8 cellular contexts compared by ENCODE assay signal in genomic region chr10:5813341-5814109, GRCh38. TPM values are rescaled to one million over a fixed set of nuclear protein-coding genes. Genes with fewer than 3 reads are reported as not detected.
A peak's percentile ranks its signal among the peaks of the same experiment; 100 is the strongest.
DNase-seq lines count a peak whose midpoint lies in the region; ATAC-seq and TF ChIP-seq lines count a peak whose summit lies in the region.

TSS of gene GDI2 (minus strand) at chr10:5813434. CDS start at chr10:5813258, 176 bp downstream.

- peak; percentile 69 for ATAC-seq in HG02884 (IDR thresholded peaks at IDR 0.05; ENCODE audit: unreplicated experiment)
- ATAC-seq in heart left ventricle: peak; percentile 98 to 99 (median 99)

- H3K4me3 ChIP-seq in adrenal gland (peak within 1 kb of the TSS; percentile 83 to 99 (median 98)), heart left ventricle (peak within 1 kb of the TSS; percentile 47 to 99 (median 94)), transverse colon (peak within 1 kb of the TSS; percentile 76 to 97 (median 94))

- H3K27ac ChIP-seq in adrenal gland (peak within 1 kb of the TSS; percentile 94 to 99 (median 97)), heart left ventricle (peak within 1 kb of the TSS; percentile 91 to 100 (median 98)), transverse colon (peak within 1 kb of the TSS; percentile 98 to 100 (median 100))

- intact Hi-C loops in adrenal gland (cut with DNase I): loop anchor here in 1 of 2 donors (10.0 kb wide), 1 partner anchor 51 kb away; no protein-coding TSS in a partner anchor
- intact Hi-C loops in heart left ventricle (cut with DNase I): loop anchor here in 8 of 10 donors (1.0 to 10.0 kb wide), 9 partner anchors 59 to 129 kb away; partner anchors contain the start of genes FBH1 (in 3 of the 8), TASOR2 (in 3 of the 8) and ANKRD16 (in 2 of the 8)
- intact Hi-C loops in transverse colon (cut with DNase I; ENCODE audit: low total_unique reads): no loop called here

- TF ChIP-seq POLR2A in GM15510 (IDR thresholded peaks at IDR 0.05; ENCODE audit: borderline replicate concordance, extremely low read depth, insufficient read length) (peak; percentile 95), adrenal gland (IDR thresholded peaks at IDR 0.05) (peak; percentile 12 to 97), heart left ventricle (IDR thresholded peaks at IDR 0.05) (peak; percentile 34 to 89), transverse colon (IDR thresholded peaks at IDR 0.05) (peak; percentile 99)

- no peaks in the 10 kb centered on the region for H3K36me3 ChIP-seq in adrenal gland (replicated peaks in 1 of 2)
- H3K36me3 ChIP-seq in heart left ventricle: peaks cover 0 to 3% (median 0%) of the 10 kb centered on the region in 9 donors
- no peaks in the 10 kb centered on the region for H3K36me3 ChIP-seq in transverse colon

- 0% methylated on average over 44 to 77 of the region's 77 CpGs for WGBS in adrenal gland, 4 donors
- WGBS in heart left ventricle, 4 donors: 0 to 1% (median 0%) methylated on average over 48 to 77 of the region's 77 CpGs
- WGBS in transverse colon (ENCODE audit: low coverage in 1 of 2), 2 donors: 0 to 1% methylated on average over 9 to 59 of the region's 77 CpGs

- in situ Hi-C loops in transverse colon (cut with MboI; ENCODE audit: low pct_ligation_motif_present in 1 of 4, low pct_unique_long_range_greater_than_20kb in 1 of 4, low sequenced_read_pairs in 3 of 4): loop anchor here in 1 of 4 donors (10.0 kb wide), 1 partner anchor 61 kb away; no protein-coding TSS in a partner anchor

- no peaks in the 10 kb centered on the region for H3K27me3 ChIP-seq in adrenal gland
- H3K27me3 ChIP-seq in heart left ventricle: no peaks in the 10 kb centered on the region
- H3K27me3 ChIP-seq in transverse colon: no peaks in the 10 kb centered on the region

- DNase-seq in NCI-H146 treated with DMSO at 0.1 percent for 48 hours (lab: John Stamatoyannopoulos, UW; ENCODE audit: unreplicated experiment): peak; percentile 98
- DNase-seq in T-helper 1 cell: peak; percentile 92 to 98 (median 95)
- DNase-seq in adrenal gland: peak; percentile 96 to 98 (median 97)
- DNase-seq in heart left ventricle: peak; percentile 96 to 97 (median 97)
- peak; percentile 97 for DNase-seq in pons (ENCODE audit: low spot score)
- peak; percentile 98 for DNase-seq in transverse colon

- TF ChIP-seq EP300 in transverse colon (IDR thresholded peaks at IDR 0.05; ENCODE audit: low read depth): no peak

- H3K9me3 ChIP-seq in adrenal gland (replicated peaks in 1 of 3): no peaks in the 10 kb centered on the region
- H3K9me3 ChIP-seq in heart left ventricle: no peaks in the 10 kb centered on the region
- H3K9me3 ChIP-seq in transverse colon: no peaks in the 10 kb centered on the region

- TF ChIP-seq CTCF in adrenal gland (IDR thresholded peaks at IDR 0.05) (peak in 1 of 6 experiments; percentile 18), heart left ventricle (IDR thresholded peaks at IDR 0.05) (peak in 1 of 12 donors; percentile 4), transverse colon (IDR thresholded peaks at IDR 0.05) (no peak)

- H3K4me1 ChIP-seq in adrenal gland (replicated peaks in 1 of 2) (peaks cover 23 to 49% of the 10 kb centered on the region in 2 donors), heart left ventricle (peaks cover 0 to 50% (median 37%) of the 10 kb centered on the region in 12 donors), transverse colon (peaks cover 18 to 46% (median 39%) of the 10 kb centered on the region in 4 donors)

RNA-seq across cellular contexts. Expression of gene GDI2, which starts in this region (rescaled TPM):
- 100 to 1,000 TPM; 182 to 412 (median 222) TPM for total RNA-seq in adrenal gland
- 100 to 1,000 TPM in 1 of 3 donors, 10 to 100 TPM in 2; 45.3 to 377 (median 48.2) TPM for polyA plus RNA-seq in adrenal gland
- total RNA-seq in heart left ventricle: 100 to 1,000 TPM in 7 of 9 donors, 10 to 100 TPM in 2; 92.0 to 161 (median 117) TPM
- polyA plus RNA-seq in heart left ventricle: 100 to 1,000 TPM in 1 of 2 donors, 10 to 100 TPM in 1; 20.0 to 167 TPM
- total RNA-seq in transverse colon: 100 to 1,000 TPM; 122 to 270 (median 203) TPM

Comparison
In these comparisons a context has a peak if more than half of its experiments do, and no peak if none do; other contexts are left out.
1. Peak in every context shown above with its lines: DNase-seq, ATAC-seq, H3K4me3 ChIP-seq and H3K27ac ChIP-seq.